8 cellular contexts compared by ENCODE assay signal in genomic region chr10:58266003-58266825, GRCh38. TPM values are rescaled to one million over a fixed set of nuclear protein-coding genes. Genes with fewer than 3 reads are reported as not detected.
DNase-seq lines count a peak whose midpoint lies in the region; ATAC-seq lines count a peak whose summit lies in the region.

No MANE protein-coding gene starts in this region.

- peak overlapping the region; percentile 97 for H3K4me3 Mint-ChIP-seq in T-helper 1 cell treated with Interleukin-12 subunit alpha and Interleukin-12 subunit beta and Interleukin-4 antibody, amounts not matched to agents 30 μg/mL and 1 μg/mL, for 36 hours
- peak overlapping the region; percentile 97 to 100 (median 100) for H3K4me3 Mint-ChIP-seq in naive B cell

- peaks cover 2% of the 10 kb centered on the region for H3K36me3 Mint-ChIP-seq in T-helper 1 cell treated with Interleukin-12 subunit alpha and Interleukin-12 subunit beta and Interleukin-4 antibody, amounts not matched to agents 30 μg/mL and 1 μg/mL, for 36 hours (ENCODE audit: low read depth)
- no peaks in the 10 kb centered on the region for H3K36me3 Mint-ChIP-seq in naive B cell

- H3K27me3 Mint-ChIP-seq in T-helper 1 cell treated with Interleukin-12 subunit alpha and Interleukin-12 subunit beta and Interleukin-4 antibody, amounts not matched to agents 30 μg/mL and 1 μg/mL, for 36 hours (ENCODE audit: low read depth), result no peaks in the 10 kb centered on the region
- no peaks in the 10 kb centered on the region for H3K27me3 Mint-ChIP-seq in naive B cell

- peak; percentile 11 for ATAC-seq in HG03432 (IDR thresholded peaks at IDR 0.05; ENCODE audit: unreplicated experiment)
- peak; percentile 5 to 7 for ATAC-seq in naive B cell (ENCODE audit: low read depth in 2 of 2)
- no peak for ATAC-seq in GM19023 (IDR thresholded peaks at IDR 0.05; ENCODE audit: unreplicated experiment)
- ATAC-seq in HG02642 (IDR thresholded peaks at IDR 0.05; ENCODE audit: poor library complexity, unreplicated experiment), result no peak

- peak overlapping the region; percentile 96 for H3K4me3 ChIP-seq in endocrine pancreas (ENCODE audit: control insufficient read depth, insufficient read depth, low read length)

- peaks cover 23% of the 10 kb centered on the region for H3K4me1 Mint-ChIP-seq in T-helper 1 cell treated with Interleukin-12 subunit alpha and Interleukin-12 subunit beta and Interleukin-4 antibody, amounts not matched to agents 30 μg/mL and 1 μg/mL, for 36 hours (ENCODE audit: low read depth)
- peaks cover 22 to 67% (median 32%) of the 10 kb centered on the region in 3 donors for H3K4me1 Mint-ChIP-seq in naive B cell

- no peaks in the 10 kb centered on the region for H3K36me3 ChIP-seq in endocrine pancreas (ENCODE audit: control insufficient read depth, insufficient read depth, low read length)

- H3K27me3 ChIP-seq in endocrine pancreas (ENCODE audit: control insufficient read depth, insufficient read depth, low read length), result no peaks in the 10 kb centered on the region

- no peaks in the 10 kb centered on the region for H3K9me3 Mint-ChIP-seq in T-helper 1 cell treated with Interleukin-12 subunit alpha and Interleukin-12 subunit beta and Interleukin-4 antibody, amounts not matched to agents 30 μg/mL and 1 μg/mL, for 36 hours
- H3K9me3 Mint-ChIP-seq in naive B cell, result peaks cover 0 to 1% (median 0%) of the 10 kb centered on the region in 7 donors

- peaks cover 17% of the 10 kb centered on the region for H3K4me1 ChIP-seq in endocrine pancreas (ENCODE audit: control insufficient read depth, insufficient read depth, low read length)

- DNase-seq in stimulated activated CD4-positive, alpha-beta T cell treated with anti-CD3 and anti-CD28 coated beads, Interleukin-2, amount 100 ng/mL, for 4 hours (ENCODE audit: low read depth), result peak; percentile 16
- no peak for DNase-seq in stimulated activated CD4-positive, alpha-beta T cell treated with anti-CD3 and anti-CD28 coated beads, Interleukin-4, amount 100 ng/mL, for 1 hour
- peak; percentile 46 for DNase-seq in naive B cell

- peak overlapping the region; percentile 88 for H3K9ac ChIP-seq in endocrine pancreas (ENCODE audit: control insufficient read depth, insufficient read depth, low read length)

- H3K9me3 ChIP-seq in endocrine pancreas (ENCODE audit: control insufficient read depth, low read length), result no peaks in the 10 kb centered on the region

- peak overlapping the region; percentile 97 for H3K27ac Mint-ChIP-seq in T-helper 1 cell treated with Interleukin-12 subunit alpha and Interleukin-12 subunit beta and Interleukin-4 antibody, amounts not matched to agents 30 μg/mL and 1 μg/mL, for 36 hours
- H3K27ac Mint-ChIP-seq in naive B cell, result peak overlapping the region; percentile 99 to 100 (median 100)

RNA-seq across cellular contexts. Expression of gene IPMK, which starts 1.5 kb away (rescaled TPM):
- 1 to 10 TPM; 2.3 to 4.8 (median 3.3) TPM for polyA plus RNA-seq in naive B cell (ENCODE audit: low read depth in 6 of 6)

RNA-seq across cellular contexts. Expression of gene CISD1, which starts 2.7 kb away (rescaled TPM):
- 10 to 100 TPM; 27.7 to 47.2 (median 33.4) TPM for polyA plus RNA-seq in naive B cell (ENCODE audit: low read depth in 6 of 6)

Comparison
In these comparisons a context has a peak if more than half of its experiments do, and no peak if none do; other contexts are left out.
1. ATAC-seq: peak in HG03432 (single experiment) and naive B cell (2 of 2); none in GM19023 (single experiment) and HG02642 (single experiment).